Comparison of ENCODE assay signal across 21 cellular contexts in genomic region chr2:42965910-42966309, GRCh38.
"Had no signal": no experiment of that assay in that cellular context is flagged by ENCODE, and none has a peak within 500 bp of the region (broad histone marks: within the 10 kb centered on the region; RNA-seq: fewer than 3 reads in every experiment).

No MANE protein-coding gene starts in this region.

- H3K4me3 Mint-ChIP-seq: naive thymus-derived CD8-positive, alpha-beta T cell; neural crest cell; stimulated activated memory B cell treated with anti-CD40 and anti-IgM and Interleukin-4, amounts not matched to agents 10 μg/mL and 1 μg/mL and 100 μg/mL, for 72 hours; stimulated activated naive CD8-positive, alpha-beta T cell treated with anti-CD3 and anti-CD28 coated beads, Interleukin-15, Interleukin-2, amounts not matched to agents 100 ng/mL and 50 ng/mL, for 24 hours had no signal

- H3K4me1 ChIP-seq: parathyroid adenoma had no signal

- H3K9me3 Mint-ChIP-seq: naive thymus-derived CD8-positive, alpha-beta T cell; neural crest cell; stimulated activated memory B cell treated with anti-CD40 and anti-IgM and Interleukin-4, amounts not matched to agents 10 μg/mL and 1 μg/mL and 100 μg/mL, for 72 hours; stimulated activated naive CD8-positive, alpha-beta T cell treated with anti-CD3 and anti-CD28 coated beads, Interleukin-15, Interleukin-2, amounts not matched to agents 100 ng/mL and 50 ng/mL, for 24 hours had no signal

- ATAC-seq: mucosa of descending colon; naive thymus-derived CD8-positive, alpha-beta T cell; psoas muscle; stimulated activated memory B cell treated with anti-CD40 and anti-IgM and Interleukin-4, amounts not matched to agents 10 μg/mL and 1 μg/mL and 100 μg/mL, for 72 hours had no signal

- H3K27me3 ChIP-seq: dorsolateral prefrontal cortex, sigmoid colon, tibial nerve had no signal

- H2AFZ ChIP-seq: parathyroid adenoma had no signal

- H3K36me3 Mint-ChIP-seq: naive thymus-derived CD8-positive, alpha-beta T cell; stimulated activated memory B cell treated with anti-CD40 and anti-IgM and Interleukin-4, amounts not matched to agents 10 μg/mL and 1 μg/mL and 100 μg/mL, for 72 hours had no signal

- H3K27ac ChIP-seq: dorsolateral prefrontal cortex, parathyroid adenoma had no signal

- DNase-seq: central memory CD4-positive, alpha-beta T cell; cortex of kidney; dorsolateral prefrontal cortex; effector CD8-positive, alpha-beta T cell; foreskin melanocyte; head of caudate nucleus; hypothalamus; kidney glomerular epithelial cell; nucleus accumbens; psoas muscle; sigmoid colon; stimulated activated CD4-positive, alpha-beta T cell treated with anti-CD3 and anti-CD28 coated beads, Interleukin-4, amount 100 ng/mL, for 1 hour; stimulated activated CD8-positive, alpha-beta memory T cell treated with anti-CD3 and anti-CD28 coated beads, Interleukin-4, amount 100 ng/mL, for 48 hours had no signal

- H3K9me3 ChIP-seq: mucosa of descending colon, psoas muscle, sigmoid colon, tibial nerve had no signal

- H3K4me3 ChIP-seq: dorsolateral prefrontal cortex, mucosa of descending colon, psoas muscle, sigmoid colon, skin epidermis, tibial nerve had no signal

- H3K27ac Mint-ChIP-seq: stimulated activated memory B cell treated with anti-CD40 and anti-IgM and Interleukin-4, amounts not matched to agents 10 μg/mL and 1 μg/mL and 100 μg/mL, for 72 hours; stimulated activated naive CD8-positive, alpha-beta T cell treated with anti-CD3 and anti-CD28 coated beads, Interleukin-15, Interleukin-2, amounts not matched to agents 100 ng/mL and 50 ng/mL, for 24 hours had no signal

- H3K27me3 Mint-ChIP-seq: stimulated activated memory B cell treated with anti-CD40 and anti-IgM and Interleukin-4, amounts not matched to agents 10 μg/mL and 1 μg/mL and 100 μg/mL, for 72 hours; stimulated activated naive CD8-positive, alpha-beta T cell treated with anti-CD3 and anti-CD28 coated beads, Interleukin-15, Interleukin-2, amounts not matched to agents 100 ng/mL and 50 ng/mL, for 24 hours had no signal

- H3K9ac ChIP-seq: parathyroid adenoma had no signal

- H3K36me3 ChIP-seq: sigmoid colon, tibial nerve had no signal
